In the genomic region with DNA sequence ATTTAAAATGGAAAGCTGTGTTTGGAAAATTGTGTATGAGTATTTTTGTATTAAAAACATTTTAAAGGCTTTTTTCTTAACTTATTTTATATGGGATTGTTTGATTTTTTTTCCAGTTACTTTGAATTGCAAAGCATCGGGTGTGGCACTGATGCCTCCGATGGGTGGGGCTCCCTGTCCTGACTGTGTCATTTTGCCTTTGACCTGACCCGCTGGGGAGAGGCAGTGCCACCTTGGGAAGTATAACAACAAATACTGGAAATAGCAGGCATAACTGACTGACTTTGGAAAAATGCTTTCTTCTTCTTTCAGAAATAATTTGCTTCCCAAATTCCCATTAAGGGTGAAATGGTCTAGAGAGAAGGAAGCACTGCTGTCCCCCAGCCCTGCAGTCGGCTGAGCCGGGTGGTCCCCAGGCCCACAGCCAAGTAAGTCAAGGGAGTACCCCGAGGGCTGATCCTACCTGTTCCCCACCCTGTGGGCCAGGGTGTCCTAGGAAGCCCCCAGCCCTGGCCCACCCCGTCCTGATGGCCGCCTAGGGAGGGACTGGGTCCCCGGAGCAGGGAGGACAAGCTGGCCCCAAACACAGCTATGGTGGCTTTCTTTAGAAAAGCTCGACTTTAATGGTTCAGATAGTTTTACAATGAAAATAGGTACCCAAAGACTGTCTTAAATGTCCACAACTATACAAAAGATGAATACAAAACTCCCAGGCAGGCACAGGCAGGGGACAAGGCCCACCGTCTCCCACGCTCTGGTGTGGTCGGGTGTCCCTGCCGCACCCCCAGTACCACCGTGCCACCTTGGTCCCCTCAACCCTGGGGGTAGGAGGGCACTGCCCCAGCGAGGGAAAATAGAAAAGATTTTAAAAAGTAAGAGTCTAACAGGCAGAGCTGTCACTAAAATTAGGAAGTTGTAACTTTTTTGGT, we compare ENCODE assay signal across 2 cellular contexts.
TF ChIP-seq lines count a peak whose summit lies in the region.

No MANE protein-coding gene starts in this region.

TF ChIP-seq in HEK293, 187 proteins besides CTCF, POLR2A, EP300 and RAD21 (continued from another document):
- TF ChIP-seq REST (tag by site-specific recombination; IDR thresholded peaks at IDR 0.05) (no peak), GFI1B (tag by site-specific recombination; IDR thresholded peaks at IDR 0.05) (no peak), ZNF175 (tag by site-specific recombination; IDR thresholded peaks at IDR 0.05) (no peak), INSM2 (tag by site-specific recombination; IDR thresholded peaks at IDR 0.05) (no peak), ZBTB17 (tag by site-specific recombination; IDR thresholded peaks at IDR 0.05) (no peak), HOXC10 (CRISPR knock-in tag; IDR thresholded peaks at IDR 0.05) (no peak), ZNF837 (tag by site-specific recombination; IDR thresholded peaks at IDR 0.05) (no peak), PRDM1 (tag by site-specific recombination; IDR thresholded peaks at IDR 0.05) (0 out of 2 replicates have a peak, but pooled peaks have one; percentile 0)

TF ChIP-seq in endothelial cell of umbilical vein, 7 proteins besides CTCF, POLR2A, EP300 and RAD21 (continued from another document):
- TF ChIP-seq GATA2 (IDR thresholded peaks at IDR 0.05; ENCODE audit: insufficient read depth, insufficient read length, low read depth, low read length): no peak
- no peak for TF ChIP-seq MYC (IDR thresholded peaks at IDR 0.05; ENCODE audit: low read depth, low read length)
- TF ChIP-seq EZH2 (IDR thresholded peaks at IDR 0.05; ENCODE audit: borderline replicate concordance, low read depth, low read length, severe bottlenecking): no peak
TF ChIP-seq in endothelial cell of umbilical vein: peak in this region for 0.
